Comparison of ENCODE assay signal across 28 cellular contexts in the genomic region with DNA sequence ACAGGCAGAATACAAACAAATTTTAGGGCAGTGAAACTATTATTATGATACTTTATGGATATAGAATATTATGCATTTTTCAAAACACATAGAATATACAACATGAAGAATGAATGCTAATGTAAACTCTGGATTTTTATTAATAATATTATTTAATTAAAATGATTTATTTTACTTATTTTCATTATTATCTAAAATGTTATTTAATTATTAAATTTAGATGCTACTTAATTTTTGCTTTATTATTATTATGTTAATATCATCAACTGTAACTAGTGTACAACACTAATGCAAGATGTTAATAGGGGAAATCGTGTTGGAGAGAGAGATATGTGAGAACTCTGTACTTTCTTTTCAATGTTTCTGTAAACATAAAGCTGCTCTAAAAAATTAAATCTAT.
"Had no signal": no experiment of that assay in that cellular context is flagged by ENCODE, and none has a peak within 500 bp of the region (broad histone marks: within the 10 kb centered on the region; RNA-seq: fewer than 3 reads in every experiment).

No MANE protein-coding gene starts in this region.

- FAIRE-seq: astrocyte had no signal

- H3K36me3 ChIP-seq: adrenal gland, brain microvascular endothelial cell, breast epithelium, WERI-Rb-1 had no signal

- H3K4me3 ChIP-seq: adrenal gland, body of pancreas, breast epithelium had no signal

- ATAC-seq: activated CD8-positive, alpha-beta T cell treated with anti-CD3 and anti-CD28 coated beads for 36 hours; activated naive CD4-positive, alpha-beta T cell treated with anti-CD3 and anti-CD28 coated beads, Interleukin-2, amount 50 U/mL, for 72 hours; body of pancreas had no signal

- DNase-seq: activated B cell treated with CpG ODN at 0.5 μM for 24 hours; activated CD4-positive, alpha-beta memory T cell treated with anti-CD3 and anti-CD28 coated beads for 36 hours; activated CD4-positive, alpha-beta T cell treated with anti-CD3 and anti-CD28 coated beads for 4 hours; activated CD4-positive, alpha-beta T cell treated with anti-CD3 and anti-CD28 coated beads, Interleukin-2, amount 50 U/mL, for 1 hour; activated CD4-positive, alpha-beta T cell treated with anti-CD3 and anti-CD28 coated beads, Interleukin-2, amount 50 U/mL, for 4 hours; activated CD4-positive, CD25-positive, alpha-beta regulatory T cell treated with anti-CD3 and anti-CD28 coated beads, Interleukin-2, amount 50 U/mL, for 72 hours; activated CD8-positive, alpha-beta memory T cell treated with anti-CD3 and anti-CD28 coated beads, Interleukin-2, amount 50 U/mL, for 48 hours; activated CD8-positive, alpha-beta T cell treated with anti-CD3 and anti-CD28 coated beads for 36 hours; activated effector memory CD4-positive, alpha-beta T cell treated with Interleukin-2 at 50 U/mL for 16 hours; activated gamma-delta T cell; activated naive CD4-positive, alpha-beta T cell treated with anti-CD3 and anti-CD28 coated beads for 36 hours; activated naive CD4-positive, alpha-beta T cell treated with anti-CD3 and anti-CD28 coated beads, Interleukin-2, amount 50 U/mL, for 16 hours; activated naive CD8-positive, alpha-beta T cell treated with anti-CD3 and anti-CD28 coated beads for 36 hours; activated T-cell treated with anti-CD3 and anti-CD28 coated beads, Interleukin-2, amount 50 U/mL, for 24 hours; activated T-cell treated with anti-CD3 and anti-CD28 coated beads, Interleukin-2, amount 50 U/mL, for 48 hours; adrenal gland; amniotic stem cell; aorta; body of pancreas; brain microvascular endothelial cell; central memory CD4-positive, alpha-beta T cell; T-helper 1 cell; T-helper 2 cell; T-helper 9 cell; WERI-Rb-1 had no signal

- H3K27ac ChIP-seq: adrenal gland, body of pancreas, brain microvascular endothelial cell, breast epithelium, WERI-Rb-1 had no signal

- H3K4me1 ChIP-seq: adrenal gland, body of pancreas, breast epithelium had no signal

- H3K9me3 ChIP-seq: adrenal gland, body of pancreas, breast epithelium had no signal
